ENCODE assay signal across 7 cellular contexts in the genomic region with DNA sequence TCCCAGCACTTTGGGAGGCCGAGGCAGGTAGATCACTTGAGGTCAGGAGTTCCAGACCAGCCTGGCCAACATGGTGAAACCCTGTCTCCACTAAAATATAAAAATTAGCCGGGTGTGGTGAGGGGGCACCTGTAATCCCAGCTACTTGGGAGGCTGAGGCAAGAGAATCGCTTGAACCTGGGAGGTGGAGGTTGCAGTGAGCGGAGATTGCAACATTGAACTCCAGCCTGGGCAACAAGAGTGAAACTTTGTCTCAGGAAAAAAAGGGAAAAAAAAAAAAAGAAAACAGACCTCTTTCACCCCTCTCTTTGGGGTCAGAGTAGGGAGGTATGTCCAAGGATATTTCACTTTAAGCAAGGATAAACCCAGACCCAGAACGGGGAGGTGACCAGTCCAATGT. TPM values are rescaled to one million over a fixed set of nuclear protein-coding genes. Genes with fewer than 3 reads are reported as not detected.
"Had no signal": no experiment of that assay in that cellular context is flagged by ENCODE, and none has a peak within 500 bp of the region (broad histone marks: within the 10 kb centered on the region; RNA-seq: fewer than 3 reads in every experiment).

No MANE protein-coding gene starts in this region.

RNA-seq across cellular contexts. Expression of gene DES, which starts 10.8 kb away (rescaled TPM):
- total RNA-seq: activated CD4-positive, alpha-beta memory T cell treated with anti-CD3 and anti-CD28 coated beads for 36 hours; bronchial epithelial cell; epithelial cell of proximal tubule; natural killer cell; pulmonary artery endothelial cell; T-helper 2 cell treated with Interferon-gamma antibody and Interleukin-4, amounts not matched to agents 100 ng/mL and 5 ng/mL, for 36 hours had no signal
- polyA plus RNA-seq: keratinocyte had no signal
